In the genomic region with DNA sequence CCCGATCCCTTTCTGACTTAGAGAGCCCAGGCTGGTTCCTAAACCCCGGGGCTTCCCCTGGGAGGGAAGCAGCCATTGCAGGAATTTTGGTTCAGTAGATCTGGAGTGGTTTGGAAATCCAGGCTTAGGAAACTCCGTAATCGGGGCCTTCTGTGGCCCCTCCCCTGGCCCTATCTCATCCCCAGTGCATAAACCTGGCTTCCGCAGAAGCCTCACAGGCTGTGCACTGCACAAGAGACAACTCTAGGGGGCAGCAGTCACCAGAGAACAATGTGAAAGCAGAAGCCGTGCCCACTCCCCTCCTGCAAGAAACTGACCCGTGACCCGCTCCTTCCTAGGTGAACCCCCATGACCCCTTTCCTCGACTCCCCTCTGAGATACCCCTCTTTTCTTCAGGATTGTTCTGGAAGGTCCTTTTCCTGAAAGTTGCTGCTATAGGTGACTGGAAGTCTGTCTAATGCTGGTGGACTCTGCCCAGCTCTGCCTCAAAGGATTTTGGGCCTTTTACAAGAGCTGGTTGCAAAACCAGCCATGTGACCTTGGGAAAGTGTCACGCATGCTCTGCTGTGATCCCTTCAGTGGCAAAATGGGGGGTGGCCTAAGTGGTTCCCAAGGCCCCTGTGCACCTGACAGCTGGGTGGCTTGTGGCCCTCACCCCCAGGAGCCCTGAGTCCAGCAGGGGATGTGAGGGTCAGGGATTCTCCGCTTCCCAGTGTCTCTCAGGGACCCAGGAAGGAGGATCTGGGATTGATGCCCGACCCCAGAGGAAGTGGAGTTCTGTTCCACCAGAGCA, we compare ENCODE assay signal across 8 cellular contexts. TPM values are rescaled to one million over a fixed set of nuclear protein-coding genes. Genes with fewer than 3 reads are reported as not detected.
DNase-seq lines count a peak whose midpoint lies in the region; ATAC-seq and TF ChIP-seq lines count a peak whose summit lies in the region.

No MANE protein-coding gene starts in this region.

- TF ChIP-seq CTCF in fibroblast of pulmonary artery (IDR thresholded peaks at IDR 0.05; ENCODE audit: low read length, missing control alignments) (peak; percentile 77), upper lobe of right lung (IDR thresholded peaks at IDR 0.05) (peak; percentile 77)

- H3K4me3 ChIP-seq in fibroblast of pulmonary artery (replicated peaks; ENCODE audit: low read depth, low read length) (peak overlapping the region; percentile 36), upper lobe of right lung (peak overlapping the region; percentile 53)

- peak; percentile 67 to 76 for ATAC-seq in natural killer cell treated with Interleukin-12 subunit alpha and Interleukin-12 subunit beta and Interleukin-15 and Interleukin-18, amount 100 ng/mL, for 72 hours
- ATAC-seq in upper lobe of right lung = peak; percentile 87
- ATAC-seq in GM19455 (IDR thresholded peaks at IDR 0.05; ENCODE audit: unreplicated experiment) = no peak
- no peak for ATAC-seq in GM18519 (IDR thresholded peaks at IDR 0.05; ENCODE audit: low FRiP score, unreplicated experiment)

- H3K9me3 ChIP-seq in ES-I3 (ENCODE audit: control insufficient read depth, insufficient read depth, low read length) (no peaks in the 10 kb centered on the region), upper lobe of right lung (no peaks in the 10 kb centered on the region)

- H3K27me3 Mint-ChIP-seq in activated T-cell treated with anti-CD3 and anti-CD28 coated beads, Interleukin-2, amount 50 U/mL, for 24 hours = peaks cover 38% of the 10 kb centered on the region
- H3K27me3 Mint-ChIP-seq in natural killer cell treated with Interleukin-12 subunit alpha and Interleukin-12 subunit beta and Interleukin-15 and Interleukin-18, amount 100 ng/mL, for 72 hours = peaks cover 7 to 12% of the 10 kb centered on the region in 2 donors

- peaks cover 11% of the 10 kb centered on the region for H3K4me1 Mint-ChIP-seq in activated T-cell treated with anti-CD3 and anti-CD28 coated beads, Interleukin-2, amount 50 U/mL, for 24 hours (ENCODE audit: low read depth)
- peaks cover 5 to 9% of the 10 kb centered on the region in 2 donors for H3K4me1 Mint-ChIP-seq in natural killer cell treated with Interleukin-12 subunit alpha and Interleukin-12 subunit beta and Interleukin-15 and Interleukin-18, amount 100 ng/mL, for 72 hours (ENCODE audit: low read depth in 2 of 2)

- H3K27ac Mint-ChIP-seq in activated T-cell treated with anti-CD3 and anti-CD28 coated beads, Interleukin-2, amount 50 U/mL, for 24 hours = no peak overlapping the region
- peak overlapping the region in 1 of 2 donors; percentile 39 for H3K27ac Mint-ChIP-seq in natural killer cell treated with Interleukin-12 subunit alpha and Interleukin-12 subunit beta and Interleukin-15 and Interleukin-18, amount 100 ng/mL, for 72 hours

- peaks cover 13% of the 10 kb centered on the region for H3K27me3 ChIP-seq in upper lobe of right lung

- no peaks in the 10 kb centered on the region for H3K36me3 ChIP-seq in ES-I3 (ENCODE audit: insufficient read depth, low read length)
- no peaks in the 10 kb centered on the region for H3K36me3 ChIP-seq in upper lobe of right lung

- H3K4me3 Mint-ChIP-seq in activated T-cell treated with anti-CD3 and anti-CD28 coated beads, Interleukin-2, amount 50 U/mL, for 24 hours = peak overlapping the region; percentile 71
- H3K4me3 Mint-ChIP-seq in natural killer cell treated with Interleukin-12 subunit alpha and Interleukin-12 subunit beta and Interleukin-15 and Interleukin-18, amount 100 ng/mL, for 72 hours = peak overlapping the region; percentile 62

- H3K27ac ChIP-seq in upper lobe of right lung = peak overlapping the region; percentile 55

- intact Hi-C loops in upper lobe of right lung (cut with DNase I) = no loop called here

- no peaks in the 10 kb centered on the region for H3K9me3 Mint-ChIP-seq in activated T-cell treated with anti-CD3 and anti-CD28 coated beads, Interleukin-2, amount 50 U/mL, for 24 hours
- no peaks in the 10 kb centered on the region for H3K9me3 Mint-ChIP-seq in natural killer cell treated with Interleukin-12 subunit alpha and Interleukin-12 subunit beta and Interleukin-15 and Interleukin-18, amount 100 ng/mL, for 72 hours

- H3K4me1 ChIP-seq in ES-I3 (ENCODE audit: insufficient read depth, low read length) (no peaks in the 10 kb centered on the region; the same call in 1 of the 2 replicates), upper lobe of right lung (peaks cover 32% of the 10 kb centered on the region)

- no peaks in the 10 kb centered on the region for H3K36me3 Mint-ChIP-seq in activated T-cell treated with anti-CD3 and anti-CD28 coated beads, Interleukin-2, amount 50 U/mL, for 24 hours (ENCODE audit: low read depth)
- H3K36me3 Mint-ChIP-seq in natural killer cell treated with Interleukin-12 subunit alpha and Interleukin-12 subunit beta and Interleukin-15 and Interleukin-18, amount 100 ng/mL, for 72 hours = no peaks in the 10 kb centered on the region

- peak overlapping the region; percentile 73 for H3K9ac ChIP-seq in ES-I3 (ENCODE audit: low read depth, low read length)

- peak; percentile 80 for DNase-seq in NCI-H1694 treated with DMSO at 0.1 percent for 48 hours (lab: John Stamatoyannopoulos, UW)
- DNase-seq in activated T-cell treated with anti-CD3 and anti-CD28 coated beads, Interleukin-2, amount 50 U/mL, for 24 hours = peak; percentile 64
- DNase-seq in fibroblast of pulmonary artery (ENCODE audit: low read depth) = peak; percentile 56
- DNase-seq in natural killer cell treated with Interleukin-12 subunit alpha and Interleukin-12 subunit beta and Interleukin-15 and Interleukin-18, amount 100 ng/mL, for 72 hours (ENCODE audit: low spot score) = no peak
- peak; percentile 86 for DNase-seq in upper lobe of right lung

RNA-seq across cellular contexts. Expression of gene GUCY2D, which starts 14.4 kb away (rescaled TPM):
- not detected for total RNA-seq in natural killer cell treated with Interleukin-12 subunit alpha and Interleukin-12 subunit beta and Interleukin-15 and Interleukin-18, amount 100 ng/mL, for 72 hours
- total RNA-seq in upper lobe of right lung = 2.6 TPM

RNA-seq across cellular contexts. Expression of gene ALOX15B, which starts 22.0 kb away (rescaled TPM):
- not detected for total RNA-seq in natural killer cell treated with Interleukin-12 subunit alpha and Interleukin-12 subunit beta and Interleukin-15 and Interleukin-18, amount 100 ng/mL, for 72 hours
- 80.2 TPM for total RNA-seq in upper lobe of right lung

Comparison
In these comparisons a context has a peak if more than half of its experiments do, and no peak if none do; other contexts are left out.
1. ATAC-seq: peak in natural killer cell treated with Interleukin-12 subunit alpha and Interleukin-12 subunit beta and Interleukin-15 and Interleukin-18, amount 100 ng/mL, for 72 hours (2 of 2) and upper lobe of right lung (single experiment); none in GM19455 (single experiment) and GM18519 (single experiment).
2. RNA of gene ALOX15B, which starts 22.0 kb away (total RNA-seq): 80.2 TPM in upper lobe of right lung (single experiment); not detected in natural killer cell treated with Interleukin-12 subunit alpha and Interleukin-12 subunit beta and Interleukin-15 and Interleukin-18, amount 100 ng/mL, for 72 hours; every median in the first group is over 10 times any median in the second.